Comparison of ENCODE assay signal across 8 cellular contexts in genomic region chr15:75648156-75649000, GRCh38. TPM values are rescaled to one million over a fixed set of nuclear protein-coding genes. Genes with fewer than 3 reads are reported as not detected.
DNase-seq lines count a peak whose midpoint lies in the region; ATAC-seq and TF ChIP-seq lines count a peak whose summit lies in the region.

No MANE protein-coding gene starts in this region.

- peaks cover 6% of the 10 kb centered on the region; the same call in 1 of the 2 replicates for H3K4me1 ChIP-seq in SJCRH30
- peaks cover 37 to 53% of the 10 kb centered on the region in 2 donors for H3K4me1 ChIP-seq in muscle layer of duodenum (ENCODE audit: control insufficient read depth in 1 of 2, insufficient read depth in 2 of 2, low read length in 2 of 2)

- ATAC-seq in GM21529 (IDR thresholded peaks at IDR 0.05; ENCODE audit: unreplicated experiment) (no peak), GM18861 (IDR thresholded peaks at IDR 0.05; ENCODE audit: unreplicated experiment) (no peak)

- H3K9me3 ChIP-seq in SJCRH30 (replicated peaks) (no peaks in the 10 kb centered on the region), muscle layer of duodenum (ENCODE audit: control insufficient read depth in 1 of 2, low read length in 2 of 2) (no peaks in the 10 kb centered on the region)

- DNase-seq in GM12864 (ENCODE audit: low read depth) (no peak), SJCRH30 (peak; percentile 47 to 55), epithelial cell of proximal tubule (ENCODE audit: low read depth) (no peak), SIG-M5 treated with dmso at 0.1 percent for 504 hours (lab: John Stamatoyannopoulos, UW; ENCODE audit: unreplicated experiment) (no peak), NCI-H128 (lab: John Stamatoyannopoulos, UW; ENCODE audit: unreplicated experiment) (no peak)

- TF ChIP-seq CTCF in GM12864 (IDR thresholded peaks at IDR 0.05; ENCODE audit: low read depth, low read length, missing control alignments) (no peak), epithelial cell of proximal tubule (conservative IDR thresholded peaks at IDR 0.05; ENCODE audit: low read depth, low read length) (no peak)

- H3K36me3 ChIP-seq in SJCRH30, result 0 out of 2 replicates have a peak, but pooled peaks cover 4% of the 10 kb centered on the region
- H3K36me3 ChIP-seq in muscle layer of duodenum (ENCODE audit: control insufficient read depth in 1 of 2, insufficient read depth in 2 of 2, low read length in 2 of 2), result peaks cover 0 to 5% of the 10 kb centered on the region in 2 donors

- H3K4me3 ChIP-seq in GM12864 (ENCODE audit: low read depth, low read length), result peak overlapping the region; percentile 66
- H3K4me3 ChIP-seq in SJCRH30, result peak overlapping the region; percentile 82
- H3K4me3 ChIP-seq in epithelial cell of proximal tubule (ENCODE audit: low read depth, low read length), result peak overlapping the region; percentile 93
- H3K4me3 ChIP-seq in muscle layer of duodenum (ENCODE audit: low read depth in 1 of 2, low read length in 2 of 2), result peak overlapping the region; percentile 88 to 89

- peak overlapping the region; percentile 52 for H3K27ac ChIP-seq in SJCRH30
- H3K27ac ChIP-seq in muscle layer of duodenum (ENCODE audit: low read length), result peak overlapping the region; percentile 93

- no peaks in the 10 kb centered on the region for H3K27me3 ChIP-seq in SJCRH30
- no peaks in the 10 kb centered on the region for H3K27me3 ChIP-seq in muscle layer of duodenum (ENCODE audit: low read depth, low read length)

RNA-seq across cellular contexts. Expression of gene SNX33, which starts 0.7 kb away (rescaled TPM):
- 7.4 and 8.3 TPM in 2 replicates for total RNA-seq in SJCRH30 (2014; rRNA removed; shearing (Covaris generic))
- 6.7 and 13.5 TPM in 2 replicates for total RNA-seq in epithelial cell of proximal tubule

RNA-seq across cellular contexts. Expression of gene IMP3, which starts 8.4 kb away (rescaled TPM):
- 58.5 and 60.9 TPM in 2 replicates for total RNA-seq in SJCRH30 (2014; rRNA removed; shearing (Covaris generic))
- total RNA-seq in epithelial cell of proximal tubule, result 73.9 and 136 TPM in 2 replicates

RNA-seq across cellular contexts. Expression of gene SNUPN, which starts 22.9 kb away (rescaled TPM):
- 23.5 and 26.5 TPM in 2 replicates for total RNA-seq in SJCRH30 (2014; rRNA removed; shearing (Covaris generic))
- 22.5 and 23.8 TPM in 2 replicates for total RNA-seq in epithelial cell of proximal tubule

Comparison
In these comparisons a context has a peak if more than half of its experiments do, and no peak if none do; other contexts are left out.
1. DNase-seq: peak in SJCRH30 (2 of 2); none in GM12864 (single experiment), epithelial cell of proximal tubule (single experiment), SIG-M5 treated with dmso at 0.1 percent for 504 hours (single experiment) and NCI-H128 (single experiment).
2. Peak in every context shown above with its lines, with median percentiles within 50 percentile points of each other: H3K4me3 ChIP-seq.